Comparison of ENCODE assay signal across 10 cellular contexts in the genomic region with DNA sequence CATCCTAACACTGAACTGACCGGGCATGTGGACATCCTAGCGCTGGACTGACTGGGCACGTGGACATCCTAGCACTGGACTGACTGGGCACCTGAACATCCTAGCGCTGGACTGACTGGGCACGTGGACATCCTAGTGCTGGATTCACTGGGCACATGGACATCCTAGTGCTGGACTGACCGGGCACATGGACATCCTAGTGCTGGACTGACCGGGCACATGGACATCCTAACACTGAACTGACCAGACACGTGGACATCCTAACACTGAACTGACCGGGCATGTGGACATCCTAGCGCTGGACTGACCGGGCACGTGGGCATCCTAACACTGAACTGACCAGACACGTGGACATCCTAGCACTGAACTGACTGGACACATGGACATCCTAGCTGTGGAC. TPM values are rescaled to one million over a fixed set of nuclear protein-coding genes. Genes with fewer than 3 reads are reported as not detected.
DNase-seq lines count a peak whose midpoint lies in the region; ATAC-seq, FAIRE-seq and TF ChIP-seq lines count a peak whose summit lies in the region.
"Not testable (repeated sequence)": the region's sequence is repeated elsewhere in the genome, so short reads cannot be mapped to it uniquely, and the experiment has no call there.
"Had no signal": no experiment of that assay in that cellular context is flagged by ENCODE, and none has a peak within 500 bp of the region (broad histone marks: within the 10 kb centered on the region; RNA-seq: fewer than 3 reads in every experiment).

No MANE protein-coding gene starts in this region.

- not testable (repeated sequence) for H3K9me3 ChIP-seq in IMR-90 (ENCODE audit: control insufficient read depth, insufficient read depth, low read length); GM12878 (replicated peaks; ENCODE audit: control insufficient read depth, insufficient read depth, low read length); endodermal cell (ENCODE audit: control insufficient read depth, low read length); HepG2 (ENCODE audit: low read length); neuronal stem cell (replicated peaks in 1 of 2; ENCODE audit: control insufficient read depth in 2 of 2, insufficient read depth in 1 of 2, low read depth in 1 of 2, low read length in 2 of 2); spleen

- H3K9me1 ChIP-seq in IMR-90 (ENCODE audit: insufficient read depth, low read length) = not testable (repeated sequence)

- H3K56ac ChIP-seq in IMR-90 (ENCODE audit: extremely low read depth, insufficient read depth, low read length) = not testable (repeated sequence)

- peak overlapping the region; percentile 41 for H2AFZ ChIP-seq in IMR-90 (replicated peaks; ENCODE audit: low read length, poor library complexity)
- not testable (repeated sequence) for H2AFZ ChIP-seq in GM12878 (ENCODE audit: control insufficient read depth, low read depth, low read length); HepG2 (ENCODE audit: low read length); neuronal stem cell (ENCODE audit: low read length)

- H3K79me1 ChIP-seq in IMR-90 (ENCODE audit: low read depth in 1 of 2, low read length in 2 of 2); neuronal stem cell (ENCODE audit: low read depth, low read length): not testable (repeated sequence)

- not testable (repeated sequence) for TF ChIP-seq RAD21 in IMR-90 (IDR thresholded peaks at IDR 0.05; ENCODE audit: low read length); GM12878 (IDR thresholded peaks at IDR 0.05; ENCODE audit: insufficient read depth, low read depth, low read length); HepG2 (CRISPR knock-in tag; IDR thresholded peaks at IDR 0.05)

- BruUV-seq in IMR-90 (replicated peaks; lab: Mats Ljungman, UMichigan); GM12878 (replicated peaks; lab: Mats Ljungman, UMichigan); HepG2 (replicated peaks; lab: Mats Ljungman, UMichigan): not testable (repeated sequence)

- intact Hi-C loops in IMR-90 (cut with micrococcal nuclease); GM12878 (cut with micrococcal nuclease; ENCODE audit: unreplicated experiment); HepG2 (cut with micrococcal nuclease; ENCODE audit: unreplicated experiment); spleen (cut with DNase I; ENCODE audit: low total_unique reads): not testable (repeated sequence)

- not testable (repeated sequence) for H3K27ac ChIP-seq in IMR-90 (ENCODE audit: insufficient read depth, low read length); GM12878 (ENCODE audit: control insufficient read depth, insufficient read depth); endodermal cell (ENCODE audit: low read depth, low read length); HepG2 (ENCODE audit: extremely low read length, insufficient read depth, low read length); neuronal stem cell (replicated peaks; ENCODE audit: low read length); spleen

- in situ Hi-C loops in IMR-90 (cut with MboI; ENCODE audit: low sequenced_read_pairs); GM12878 (cut with MboI); HepG2 (cut with HindIII; ENCODE audit: extremely low pct_ligation_motif_present, low pct_unique_long_range_greater_than_20kb): not testable (repeated sequence)

- not testable (repeated sequence) for DNase-seq in GM12891 (ENCODE audit: insufficient read length, low spot score); IMR-90; GM12878 (ENCODE audit: low read depth, low spot score); HepG2 (ENCODE audit: low spot score); neuronal stem cell (ENCODE audit: low spot score)
- peak; percentile 7 for DNase-seq in activated CD8-positive, alpha-beta memory T cell treated with anti-CD3 and anti-CD28 coated beads, Interleukin-2, amount 50 U/mL, for 4 hours
- DNase-seq in endodermal cell (peak; percentile 10), spleen (peak; percentile 36)

- not testable (repeated sequence) for H2BK120ac ChIP-seq in IMR-90 (ENCODE audit: low read depth, low read length); neuronal stem cell (ENCODE audit: low read depth, low read length)

- not testable (repeated sequence) for H3K9me3 Mint-ChIP-seq in endodermal cell

- CTCF ChIA-PET in IMR-90 (lab: Yijun Ruan, JAX); GM12878 (lab: Yijun Ruan, JAX); HepG2 (lab: Yijun Ruan, JAX; ENCODE audit: low intra/inter-chr PET ratio, low total read pairs): not testable (repeated sequence)

- H3K36me3 ChIP-seq in IMR-90 (ENCODE audit: control insufficient read depth, insufficient read depth, low read length); GM12878 (ENCODE audit: control insufficient read depth in 2 of 2, insufficient read depth in 2 of 2, low read length in 1 of 2); endodermal cell (ENCODE audit: control insufficient read depth, insufficient read depth, low read length); HepG2 (replicated peaks in 1 of 2; ENCODE audit: control insufficient read depth in 1 of 2, insufficient read depth in 2 of 2, low read length in 2 of 2); neuronal stem cell (replicated peaks in 1 of 2; ENCODE audit: control insufficient read depth in 2 of 2, insufficient read depth in 2 of 2, low read length in 2 of 2): not testable (repeated sequence)
- H3K36me3 ChIP-seq in spleen = peaks cover 0 to 13% (median 0%) of the 10 kb centered on the region in 6 donors

- not testable (repeated sequence) for H3K4me3 Mint-ChIP-seq in endodermal cell

- not testable (repeated sequence) for H4K20me1 ChIP-seq in IMR-90 (ENCODE audit: insufficient read depth, low read length); GM12878 (ENCODE audit: control insufficient read depth, insufficient read depth); HepG2 (ENCODE audit: insufficient read depth, low read length)

- not testable (repeated sequence) for H3K18ac ChIP-seq in IMR-90 (ENCODE audit: low read depth, low read length)
- peak overlapping the region; percentile 48 for H3K18ac ChIP-seq in neuronal stem cell (ENCODE audit: low read length)

- not testable (repeated sequence) for H3K36me3 Mint-ChIP-seq in endodermal cell (ENCODE audit: low read depth)

- H2BK5ac ChIP-seq in IMR-90 (ENCODE audit: low read depth, low read length, poor library complexity, severe bottlenecking); neuronal stem cell (ENCODE audit: low read length): not testable (repeated sequence)

- POLR2A ChIA-PET in IMR-90 (lab: Charles Lee; ENCODE audit: unreplicated experiment); GM12878 (lab: Charles Lee); HepG2 (lab: Yijun Ruan, JAX): not testable (repeated sequence)

- RAD21 ChIA-PET in GM12878 (lab: Charles Lee; ENCODE audit: unreplicated experiment) = not testable (repeated sequence)

- not testable (repeated sequence) for H2AK5ac ChIP-seq in IMR-90 (ENCODE audit: low read depth, low read length); neuronal stem cell (ENCODE audit: low read depth, low read length)

- not testable (repeated sequence) for H3K79me2 ChIP-seq in GM12878 (ENCODE audit: control insufficient read depth, insufficient read depth, low read length); HepG2 (ENCODE audit: insufficient read depth, low read length)

- H3K27me3 Mint-ChIP-seq in endodermal cell (ENCODE audit: insufficient read depth) = not testable (repeated sequence)

- H4K5ac ChIP-seq in IMR-90 (ENCODE audit: low read depth, low read length) = not testable (repeated sequence)

- not testable (repeated sequence) for H3K4me2 ChIP-seq in IMR-90 (ENCODE audit: low read depth, low read length); GM12878 (ENCODE audit: control insufficient read depth, insufficient read depth); HepG2 (ENCODE audit: low read depth, low read length); neuronal stem cell (ENCODE audit: insufficient read depth, low read length, poor library complexity, severe bottlenecking)

- H4K8ac ChIP-seq in IMR-90 (ENCODE audit: low read depth in 2 of 2, low read length in 2 of 2) = not testable (repeated sequence)
- H4K8ac ChIP-seq in neuronal stem cell (ENCODE audit: low read depth, low read length) = peak overlapping the region; percentile 45

- H2BK20ac ChIP-seq in IMR-90 (ENCODE audit: low read depth, low read length) = not testable (repeated sequence)

- TF ChIP-seq POLR2A in GM12891 (IDR thresholded peaks at IDR 0.05; ENCODE audit: low read depth, low read length); IMR-90 (IDR thresholded peaks at IDR 0.05; ENCODE audit: low read depth, low read length); GM12878 (IDR thresholded peaks at IDR 0.05; ENCODE audit: low read depth, low read length); HepG2 (IDR thresholded peaks at IDR 0.05; ENCODE audit: insufficient read depth in 1 of 2, low read depth in 2 of 2, low read length in 2 of 2); spleen (IDR thresholded peaks at IDR 0.05): not testable (repeated sequence)

- H4K91ac ChIP-seq in IMR-90 (ENCODE audit: insufficient read depth, low read depth, low read length) = not testable (repeated sequence)
- H4K91ac ChIP-seq in neuronal stem cell (ENCODE audit: low read depth, low read length, poor library complexity) = peak overlapping the region; percentile 72

- not testable (repeated sequence) for H3K4me1 Mint-ChIP-seq in endodermal cell

- SMC1A ChIA-PET in GM12878 (lab: Charles Lee; ENCODE audit: uncharacterized antibody, unreplicated experiment) = not testable (repeated sequence)

- TF ChIP-seq EP300 in GM12878 (IDR thresholded peaks at IDR 0.05; ENCODE audit: borderline replicate concordance in 1 of 2, control insufficient read depth in 1 of 2, low read depth in 2 of 2, low read length in 2 of 2); HepG2 (IDR thresholded peaks at IDR 0.05; ENCODE audit: low read depth in 2 of 2, low read length in 2 of 2); HepG2 (CRISPR knock-in tag; IDR thresholded peaks at IDR 0.05; ENCODE audit: borderline replicate concordance): not testable (repeated sequence)

- not testable (repeated sequence) for TF ChIP-seq CTCF in IMR-90 (conservative IDR thresholded peaks at IDR 0.05; ENCODE audit: low read depth, low read length); GM12878 (IDR thresholded peaks at IDR 0.05 in 2 of 3, conservative IDR thresholded peaks at IDR 0.05 in 1 of 3; ENCODE audit: control insufficient read depth in 2 of 3, extremely low read depth in 1 of 3, insufficient read depth in 1 of 3, low read depth in 3 of 3, low read length in 3 of 3); endodermal cell (conservative IDR thresholded peaks at IDR 0.05); HepG2 (CRISPR knock-in tag; IDR thresholded peaks at IDR 0.05); spleen (IDR thresholded peaks at IDR 0.05 in 8 of 11, conservative IDR thresholded peaks at IDR 0.05 in 3 of 11)

- ATAC-seq in IMR-90 (ENCODE audit: low read depth); GM12878; HepG2: not testable (repeated sequence)

- not testable (repeated sequence) for H3K4me1 ChIP-seq in IMR-90 (ENCODE audit: control insufficient read depth, insufficient read depth, low read length); GM12878 (ENCODE audit: control insufficient read depth, insufficient read depth, low read length); endodermal cell (ENCODE audit: control insufficient read depth, insufficient read depth, low read length); HepG2 (ENCODE audit: insufficient read depth, low read length); neuronal stem cell (ENCODE audit: control insufficient read depth in 2 of 2, insufficient read depth in 1 of 2, low read depth in 1 of 2, low read length in 2 of 2); spleen

- peaks cover 22% of the 10 kb centered on the region for H3K27me3 ChIP-seq in IMR-90 (ENCODE audit: control insufficient read depth, insufficient read depth, low read length)
- H3K27me3 ChIP-seq in GM12878 (replicated peaks in 1 of 2; ENCODE audit: control insufficient read depth in 2 of 2, insufficient read depth in 2 of 2, low read length in 1 of 2); endodermal cell (ENCODE audit: control insufficient read depth, insufficient read depth, low read length, poor library complexity, severe bottlenecking); neuronal stem cell (ENCODE audit: control insufficient read depth in 3 of 3, insufficient read depth in 3 of 3, low read depth in 1 of 3, low read length in 3 of 3); spleen (replicated peaks in 1 of 7): not testable (repeated sequence)
- peaks cover 1 to 48% of the 10 kb centered on the region in 2 experiments; a peak in 3 of 5 replicates for H3K27me3 ChIP-seq in HepG2 (ENCODE audit: control insufficient read depth in 1 of 2, insufficient read depth in 2 of 2, low read length in 2 of 2)

- H3K4ac ChIP-seq in IMR-90 (ENCODE audit: low read depth, low read length); neuronal stem cell (ENCODE audit: low read length): not testable (repeated sequence)

- H2AK9ac ChIP-seq in IMR-90 (replicated peaks; ENCODE audit: low read depth, low read length, poor library complexity) = not testable (repeated sequence)

- not testable (repeated sequence) for H2BK12ac ChIP-seq in neuronal stem cell (ENCODE audit: low read length)

- not testable (repeated sequence) for H3K4me3 ChIP-seq in IMR-90 (ENCODE audit: insufficient read depth, low read depth, low read length); GM12878; endodermal cell (ENCODE audit: low read length); HepG2 (replicated peaks in 1 of 3; ENCODE audit: insufficient read depth in 1 of 3, low read depth in 2 of 3, low read length in 3 of 3); neuronal stem cell (ENCODE audit: low read length in 2 of 2); spleen

- 90% methylated on average over 4 of the region's 13 CpGs; no CpG with 5 or more reads in 1 of the 2 experiments for WGBS in IMR-90 (ENCODE audit: extremely low coverage in 2 of 2, insufficient read length in 1 of 2), 2 experiments
- 53% methylated on average over 13 of the region's 13 CpGs for WGBS in GM12878 (ENCODE audit: insufficient coverage, insufficient replicate concordance, low lambda C conversion rate, missing lambda C conversion rate)
- 84 to 95% methylated on average over 6 to 13 of the region's 13 CpGs for WGBS in endodermal cell (ENCODE audit: insufficient coverage in 1 of 2, insufficient read length in 1 of 2), 2 experiments
- WGBS in HepG2 (ENCODE audit: low lambda C conversion rate) = 60% methylated on average over 4 of the region's 13 CpGs
- WGBS in neuronal stem cell (ENCODE audit: extremely low coverage in 2 of 2, insufficient read length in 2 of 2, insufficient replicate concordance in 1 of 2), 2 donors = no CpG with 5 or more reads among the region's 13 CpGs
- 84 to 98% (median 92%) methylated on average over 5 to 13 of the region's 13 CpGs for WGBS in spleen, 5 donors

- H3K27ac Mint-ChIP-seq in endodermal cell = not testable (repeated sequence)

- FAIRE-seq in GM12891 (lab: Jason Lieb, UNC) = peak; percentile 33
- peak; percentile 18 for FAIRE-seq in GM12878 (lab: Jason Lieb, UNC)
- not testable (repeated sequence) for FAIRE-seq in HepG2 (lab: Jason Lieb, UNC)

- H3K14ac ChIP-seq in IMR-90 (replicated peaks; ENCODE audit: low read depth, low read length) = not testable (repeated sequence)
- peak overlapping the region; percentile 63 for H3K14ac ChIP-seq in neuronal stem cell (ENCODE audit: low read length)

- H3K9ac ChIP-seq in IMR-90 (ENCODE audit: low read depth, low read length); GM12878 (ENCODE audit: control insufficient read depth, insufficient read depth, low read length); endodermal cell (ENCODE audit: extremely low read depth, low read length, poor library complexity, severe bottlenecking); HepG2 (ENCODE audit: insufficient read depth, low read depth, low read length); neuronal stem cell (ENCODE audit: low read depth, low read length, poor library complexity): not testable (repeated sequence)

- H2BK15ac ChIP-seq in IMR-90 (ENCODE audit: low read depth, low read length); neuronal stem cell (ENCODE audit: low read length): not testable (repeated sequence)

- dilution Hi-C loops in IMR-90 (cut with HindIII; ENCODE audit: low sequenced_read_pairs, unreplicated experiment) = not testable (repeated sequence)

- not testable (repeated sequence) for H3K23ac ChIP-seq in IMR-90 (ENCODE audit: low read depth, low read length)
- H3K23ac ChIP-seq in neuronal stem cell (ENCODE audit: low read depth, low read length, poor library complexity) = peak overlapping the region; percentile 58

RNA-seq across cellular contexts. Expression of a gene that starts 30.9 kb away (rescaled TPM):
- polyA plus RNA-seq in GM12891 (2012; ENCODE audit: low read depth, missing spikeins) = 0.82 TPM
- total RNA-seq in IMR-90 (2012; rRNA removed) (0.36 and 0.83 TPM in 2 replicates), GM12878 (2014; rRNA removed) (0.06 and 0.22 TPM in 2 replicates), GM12878 (2014; rRNA removed; fragmentation: Illumina TruSeq; extraction: Trizol) (0.13 and 0.18 TPM in 2 replicates), GM12878 (2021) (0.43 and 0.62 TPM in 2 replicates), endodermal cell (1 to 10 TPM in 1 of 2 donors, under 1 TPM in 1; 0.55 to 2.1 TPM), HepG2 (2016; rRNA removed; fragmentation: Illumina TruSeq; extraction: Trizol) (0.03 TPM in 1 of 2 replicates, not detected in the other), spleen (10 to 100 TPM in 6 of 7 donors, 1 to 10 TPM in 1; 5.7 to 26.9 (median 22.2) TPM)
- polyA plus RNA-seq in IMR-90 (2012; rRNA removed) (0.94 and 1.1 TPM in 2 replicates), GM12878 (2011; rRNA removed) (0.04 and 0.05 TPM in 2 replicates), GM12878 (2014; fragmentation: Illumina TruSeq; extraction: Trizol) (0.05 and 0.15 TPM in 2 replicates), GM12878 (2014; fragmentation: Nextera tagmentation; extraction: Ambion mirVana) (not detected), GM12878 (2014; rRNA removed) (0.23 and 0.27 TPM in 2 replicates), GM12878 (2016; fragmentation: Nextera tagmentation; extraction: Ambion mirVana) (under 1 TPM in 1 of 2 experiments, not detected in 1; 0.04 TPM), HepG2 (2011; rRNA removed) (0.01 TPM in 1 of 2 replicates, not detected in the other), spleen (10 to 100 TPM in 2 of 3 donors, 1 to 10 TPM in 1; 6.0 to 13.0 (median 10.3) TPM)
- polyA plus RNA-seq in IMR-90 (2012; cell fraction: cytosol; rRNA removed) = 0.65 and 1.3 TPM in 2 replicates
- 0.46 and 0.95 TPM in 2 replicates for polyA plus RNA-seq in IMR-90 (2012; cell fraction: nucleus; rRNA removed; ENCODE audit: low replicate concordance)
- total RNA-seq in GM12878 (2013; cell fraction: nucleolus; rRNA removed) = 0.95 and 1.4 TPM in 2 replicates
- 0.04 TPM for polyA plus RNA-seq in GM12878 (2011; ENCODE audit: low read depth)
- polyA plus RNA-seq in GM12878 (2011; cell fraction: cytosol; rRNA removed) = 0.03 TPM in 2 replicates
- polyA plus RNA-seq in GM12878 (2011; cell fraction: nucleus; rRNA removed) = 0.19 and 0.29 TPM in 2 replicates
- polyA plus RNA-seq in GM12878 (2012) = 0.57 and 0.81 TPM in 2 replicates
- not detected in 2 replicates for polyA minus RNA-seq in GM12878 (2011; rRNA and poly(A)+ RNA removed)
- not detected in 2 replicates for polyA minus RNA-seq in GM12878 (2011; cell fraction: cytosol; rRNA and poly(A)+ RNA removed)
- polyA minus RNA-seq in GM12878 (2011; cell fraction: nucleus; rRNA and poly(A)+ RNA removed) = 0.24 and 0.38 TPM in 2 replicates
- 2.4 TPM for polyA plus RNA-seq in endodermal cell (2013, experiment 1 of 2)
- 1.9 TPM for polyA plus RNA-seq in endodermal cell (2013, experiment 2 of 2)
- total RNA-seq in HepG2 (2016; cell fraction: cytosol; rRNA removed; fragmentation: Illumina TruSeq; extraction: Trizol; ENCODE audit: low read depth) = not detected in 2 replicates
- not detected in 2 replicates for total RNA-seq in HepG2 (2016; cell fraction: insoluble cytoplasmic fraction; rRNA removed; fragmentation: Illumina TruSeq; extraction: Trizol)
- not detected in 2 replicates for total RNA-seq in HepG2 (2016; cell fraction: membrane; rRNA removed; fragmentation: Illumina TruSeq; extraction: Trizol)
- not detected in 2 replicates for total RNA-seq in HepG2 (2016; cell fraction: nucleus; rRNA removed; fragmentation: Illumina TruSeq; extraction: Trizol)
- 0.01 and 0.12 TPM in 2 replicates for polyA plus RNA-seq in HepG2 (2011; cell fraction: cytosol; rRNA removed)
- 0.02 and 0.03 TPM in 2 replicates for polyA plus RNA-seq in HepG2 (2011; cell fraction: nucleus; rRNA removed)
- 0.11 TPM in 1 of 2 replicates, not detected in the other for polyA plus RNA-seq in HepG2 (2012)
- not detected in 2 replicates for polyA plus RNA-seq in HepG2 (2016; cell fraction: cytosol; fragmentation: Illumina TruSeq; extraction: Trizol; ENCODE audit: low read depth)
- polyA plus RNA-seq in HepG2 (2016; cell fraction: insoluble cytoplasmic fraction; fragmentation: Illumina TruSeq; extraction: Trizol; ENCODE audit: low read depth) = not detected in 2 replicates
- polyA plus RNA-seq in HepG2 (2016; cell fraction: membrane; fragmentation: Illumina TruSeq; extraction: Trizol; ENCODE audit: low read depth) = not detected in 2 replicates
- not detected in 2 replicates for polyA plus RNA-seq in HepG2 (2016; cell fraction: nucleus; fragmentation: Illumina TruSeq; extraction: Trizol; ENCODE audit: insufficient read depth, low read depth)
- not detected in 2 replicates for polyA minus RNA-seq in HepG2 (2011; rRNA and poly(A)+ RNA removed; ENCODE audit: low replicate concordance)
- polyA minus RNA-seq in HepG2 (2011; cell fraction: cytosol; rRNA and poly(A)+ RNA removed) = not detected in 2 replicates
- polyA minus RNA-seq in HepG2 (2011; cell fraction: nucleus; rRNA and poly(A)+ RNA removed) = 0.12 and 0.13 TPM in 2 replicates
- 2.5 TPM for polyA plus RNA-seq in neuronal stem cell (2013, experiment 1 of 2)
- 2.2 TPM for polyA plus RNA-seq in neuronal stem cell (2013, experiment 2 of 2)
- total RNA-seq: Calu3 had no signal
- polyA plus RNA-seq: CD8-positive, alpha-beta memory T cell had no signal
